Comparison of ENCODE assay signal across 16 cellular contexts in genomic region chr1:113255728-113256347, GRCh38.
DNase-seq lines count a peak whose midpoint lies in the region; ATAC-seq and TF ChIP-seq lines count a peak whose summit lies in the region.
"Had no signal": no experiment of that assay in that cellular context is flagged by ENCODE, and none has a peak within 500 bp of the region (broad histone marks: within the 10 kb centered on the region; RNA-seq: fewer than 3 reads in every experiment).

No MANE protein-coding gene starts in this region.

- ATAC-seq in mucosa of descending colon (peak; percentile 80), HG03571 (IDR thresholded peaks at IDR 0.05; ENCODE audit: unreplicated experiment) (no peak)
- ATAC-seq: stimulated activated naive CD8-positive, alpha-beta T cell treated with anti-CD3 and anti-CD28 coated beads, Interleukin-15, amount 100 ng/mL, for 72 hours had no signal

- no peaks in the 10 kb centered on the region for H3K36me3 ChIP-seq in colonic mucosa
- no peaks in the 10 kb centered on the region for H3K36me3 ChIP-seq in mucosa of descending colon (ENCODE audit: low read depth)
- no peaks in the 10 kb centered on the region for H3K36me3 ChIP-seq in mesenchymal stem cell (ENCODE audit: control insufficient read depth in 1 of 2, insufficient read depth in 2 of 2, low read depth in 1 of 2, low read length in 2 of 2)
- H3K36me3 ChIP-seq: cardiac muscle cell, MG63 had no signal

- peak overlapping the region; percentile 71 for H3K27ac ChIP-seq in colonic mucosa
- no peak overlapping the region for H3K27ac ChIP-seq in mesenchymal stem cell (ENCODE audit: low read length, poor library complexity, severe bottlenecking)
- H3K27ac ChIP-seq: cardiac muscle cell had no signal

- no peak overlapping the region for H4K8ac ChIP-seq in mesenchymal stem cell (ENCODE audit: low read length)

- H3K14ac ChIP-seq in mesenchymal stem cell (ENCODE audit: low read length in 2 of 2), result no peak overlapping the region

- H3K4ac ChIP-seq in mesenchymal stem cell (ENCODE audit: low read depth in 1 of 2, low read length in 2 of 2), result no peak overlapping the region

- H2BK15ac ChIP-seq in mesenchymal stem cell (ENCODE audit: low read depth, poor library complexity, severe bottlenecking), result no peak overlapping the region

- DNase-seq in NCI-H2171 treated with DMSO at 0.1 percent for 48 hours (lab: John Stamatoyannopoulos, UW), result peak; percentile 33
- DNase-seq in NCI-H2171 (lab: John Stamatoyannopoulos, UW), result no peak
- DNase-seq in colonic mucosa, result peak; percentile 77
- DNase-seq in mucosa of descending colon, result peak in 1 of 3 donors; percentile 84
- DNase-seq in ureter (ENCODE audit: low spot score), result peak; percentile 61
- no peak for DNase-seq in GM10248 (ENCODE audit: extremely low spot score)
- DNase-seq in mesenchymal stem cell, result no peak
- DNase-seq: activated CD4-positive, CD25-positive, alpha-beta regulatory T cell treated with anti-CD3 and anti-CD28 coated beads, Interleukin-2, amount 50 U/mL, for 72 hours; MG63; NCI-H526 treated with DMSO at 0.1 percent for 48 hours; nucleus accumbens; SK-N-SH; stimulated activated CD4-positive, alpha-beta T cell treated with anti-CD3 and anti-CD28 coated beads, Interleukin-4, amount 100 ng/mL, for 24 hours; stimulated activated naive CD8-positive, alpha-beta T cell treated with anti-CD3 and anti-CD28 coated beads, Interleukin-15, amount 100 ng/mL, for 72 hours had no signal

- intact Hi-C loops in colonic mucosa (cut with DNase I) (no loop called here), mucosa of descending colon (cut with DNase I, micrococcal nuclease) (no loop called here)

- H4K91ac ChIP-seq in mesenchymal stem cell (ENCODE audit: low read length), result no peak overlapping the region

- no peaks in the 10 kb centered on the region for H3K9me3 ChIP-seq in colonic mucosa
- no peaks in the 10 kb centered on the region for H3K9me3 ChIP-seq in mucosa of descending colon
- H3K9me3 ChIP-seq in mesenchymal stem cell (ENCODE audit: control insufficient read depth, low read length), result no peaks in the 10 kb centered on the region
- H3K9me3 ChIP-seq: SK-N-SH had no signal

- TF ChIP-seq CTCF in colonic mucosa (IDR thresholded peaks at IDR 0.05), result no peak
- no peak for TF ChIP-seq CTCF in mucosa of descending colon (IDR thresholded peaks at IDR 0.05)
- TF ChIP-seq CTCF in GM10248 (IDR thresholded peaks at IDR 0.05; ENCODE audit: control extremely low read depth, extremely low read depth, low read depth, missing control alignments), result no peak

- H3K27me3 ChIP-seq in colonic mucosa (no peaks in the 10 kb centered on the region), mesenchymal stem cell (ENCODE audit: control insufficient read depth in 1 of 2, insufficient read depth in 1 of 2, low read length in 2 of 2) (peaks cover 11 to 18% of the 10 kb centered on the region in 2 experiments)
- H3K27me3 ChIP-seq: cardiac muscle cell had no signal

- H3K79me1 ChIP-seq in mesenchymal stem cell (replicated peaks; ENCODE audit: low read length, poor library complexity, severe bottlenecking), result no peaks in the 10 kb centered on the region

- no peak overlapping the region for H2AFZ ChIP-seq in mesenchymal stem cell (ENCODE audit: low read depth, low read length)

- peaks cover 8% of the 10 kb centered on the region for H3K4me1 ChIP-seq in colonic mucosa
- peaks cover 28% of the 10 kb centered on the region for H3K4me1 ChIP-seq in mucosa of descending colon (ENCODE audit: low read depth)
- no peaks in the 10 kb centered on the region for H3K4me1 ChIP-seq in mesenchymal stem cell (ENCODE audit: control insufficient read depth, insufficient read depth, low read depth, low read length)

- no peak overlapping the region for H2BK12ac ChIP-seq in mesenchymal stem cell (ENCODE audit: low read length in 2 of 2)

- H3K9ac ChIP-seq in colonic mucosa (ENCODE audit: low read depth in 2 of 2, low read length in 2 of 2), result peak overlapping the region in 1 of 2 donors; percentile 59
- H3K9ac ChIP-seq in mesenchymal stem cell (ENCODE audit: low read length), result no peak overlapping the region
- H3K9ac ChIP-seq: SK-N-SH had no signal

- no peak overlapping the region for H2AK5ac ChIP-seq in mesenchymal stem cell (ENCODE audit: low read length, severe bottlenecking)

- H3K4me2 ChIP-seq in mesenchymal stem cell (ENCODE audit: low read length, poor library complexity, severe bottlenecking), result no peak overlapping the region
- H3K4me2 ChIP-seq: SK-N-SH had no signal

- H2BK5ac ChIP-seq in mesenchymal stem cell (ENCODE audit: low read depth, low read length, poor library complexity, severe bottlenecking), result no peak overlapping the region

- POLR2A ChIA-PET in GM10248 (lab: Yijun Ruan, JAX), result no interaction called here

- CTCF ChIA-PET in GM10248 (lab: Yijun Ruan, JAX), result no interaction called here

- no peak overlapping the region for H2BK120ac ChIP-seq in mesenchymal stem cell (ENCODE audit: low read depth, low read length)

- 34% methylated on average over 7 of the region's 8 CpGs for WGBS in mesenchymal stem cell

- H3K4me3 ChIP-seq in colonic mucosa (no peak overlapping the region), mucosa of descending colon (no peak overlapping the region), mesenchymal stem cell (ENCODE audit: insufficient read depth in 1 of 2, low read depth in 1 of 2, low read length in 2 of 2) (no peak overlapping the region)
- H3K4me3 ChIP-seq: cardiac muscle cell, MG63 had no signal

- no peak overlapping the region for H3K18ac ChIP-seq in mesenchymal stem cell (ENCODE audit: low read depth in 1 of 2, low read length in 2 of 2)

- no peak overlapping the region for H3K23ac ChIP-seq in mesenchymal stem cell (ENCODE audit: low read length in 2 of 2)

Comparison
In these comparisons a context has a peak if more than half of its experiments do, and no peak if none do; other contexts are left out.
1. DNase-seq: peak in NCI-H2171 treated with DMSO at 0.1 percent for 48 hours (single experiment), colonic mucosa (single experiment) and ureter (single experiment); none in NCI-H2171 (single experiment), GM10248 (single experiment) and mesenchymal stem cell (single experiment).